ENCODE assay signal across 9 cellular contexts in genomic region chr17:83076930-83077329, GRCh38. TPM values are rescaled to one million over a fixed set of nuclear protein-coding genes. Genes with fewer than 3 reads are reported as not detected.
A peak's percentile ranks its signal among the peaks of the same experiment; 100 is the strongest.
DNase-seq lines count a peak whose midpoint lies in the region; ATAC-seq and TF ChIP-seq lines count a peak whose summit lies in the region.
"Had no signal": no experiment of that assay in that cellular context is flagged by ENCODE, and none has a peak within 500 bp of the region (broad histone marks: within the 10 kb centered on the region; RNA-seq: fewer than 3 reads in every experiment).

No MANE protein-coding gene starts in this region.

- H3K27ac Mint-ChIP-seq in activated T-helper 2 cell treated with anti-CD3 and anti-CD28 coated beads, Interferon-gamma antibody, Interleukin-2, Interleukin-4, amounts not matched to agents 10 μg/mL and 5 μg/mL and 100 μg/mL, durations not matched to agents 14 hours and 24 hours and 36 hours, result no peak overlapping the region
- H3K27ac Mint-ChIP-seq in mesothelial cell of epicardium, result no peak overlapping the region

- no peak overlapping the region for H3K4me3 ChIP-seq in HFF-Myc (replicated peaks; ENCODE audit: low read depth, low read length)
- H3K4me3 ChIP-seq: testis had no signal

- H3K4me3 Mint-ChIP-seq in activated T-helper 2 cell treated with anti-CD3 and anti-CD28 coated beads, Interferon-gamma antibody, Interleukin-2, Interleukin-4, amounts not matched to agents 10 μg/mL and 5 μg/mL and 100 μg/mL, durations not matched to agents 14 hours and 24 hours and 36 hours (ENCODE audit: low read depth), result peak overlapping the region; percentile 60
- peak overlapping the region; percentile 15 for H3K4me3 Mint-ChIP-seq in mesothelial cell of epicardium

- H3K9me3 Mint-ChIP-seq in activated T-helper 2 cell treated with anti-CD3 and anti-CD28 coated beads, Interferon-gamma antibody, Interleukin-2, Interleukin-4, amounts not matched to agents 10 μg/mL and 5 μg/mL and 100 μg/mL, durations not matched to agents 14 hours and 24 hours and 36 hours, result no peaks in the 10 kb centered on the region
- no peaks in the 10 kb centered on the region for H3K9me3 Mint-ChIP-seq in mesothelial cell of epicardium

- TF ChIP-seq CTCF in HFF-Myc (IDR thresholded peaks at IDR 0.05; ENCODE audit: low read depth, low read length, missing control alignments) (peak; percentile 30), mesothelial cell of epicardium (IDR thresholded peaks at IDR 0.05; ENCODE audit: unreplicated experiment) (no peak)

- DNase-seq in DMS 273 (lab: John Stamatoyannopoulos, UW; ENCODE audit: unreplicated experiment), result peak; percentile 33
- no peak for DNase-seq in DMS 273 treated with DMSO at 0.1 percent for 48 hours (lab: John Stamatoyannopoulos, UW)
- no peak for DNase-seq in HFF-Myc (ENCODE audit: extremely low read depth, low read depth)
- DNase-seq in activated T-helper 2 cell treated with anti-CD3 and anti-CD28 coated beads, Interferon-gamma antibody, Interleukin-2, Interleukin-4, amounts not matched to agents 10 μg/mL and 5 μg/mL and 100 μg/mL, durations not matched to agents 14 hours and 24 hours and 36 hours (ENCODE audit: low spot score), result no peak
- DNase-seq in mesothelial cell of epicardium (ENCODE audit: low spot score in 2 of 2, unreplicated experiment in 2 of 2), result no peak

- intact Hi-C loops in activated T-helper 2 cell treated with anti-CD3 and anti-CD28 coated beads, Interferon-gamma antibody, Interleukin-2, Interleukin-4, amounts not matched to agents 10 μg/mL and 5 μg/mL and 100 μg/mL, durations not matched to agents 14 hours and 24 hours and 36 hours (cut with micrococcal nuclease), result no loop called here

- peaks cover 19% of the 10 kb centered on the region for H3K27me3 Mint-ChIP-seq in activated T-helper 2 cell treated with anti-CD3 and anti-CD28 coated beads, Interferon-gamma antibody, Interleukin-2, Interleukin-4, amounts not matched to agents 10 μg/mL and 5 μg/mL and 100 μg/mL, durations not matched to agents 14 hours and 24 hours and 36 hours (ENCODE audit: low read depth)
- H3K27me3 Mint-ChIP-seq in mesothelial cell of epicardium (ENCODE audit: low read depth), result peaks cover 25% of the 10 kb centered on the region

- peaks cover 10% of the 10 kb centered on the region for H3K4me1 Mint-ChIP-seq in activated T-helper 2 cell treated with anti-CD3 and anti-CD28 coated beads, Interferon-gamma antibody, Interleukin-2, Interleukin-4, amounts not matched to agents 10 μg/mL and 5 μg/mL and 100 μg/mL, durations not matched to agents 14 hours and 24 hours and 36 hours (ENCODE audit: low read depth)
- peaks cover 11% of the 10 kb centered on the region for H3K4me1 Mint-ChIP-seq in mesothelial cell of epicardium

- peaks cover 5% of the 10 kb centered on the region for H3K36me3 Mint-ChIP-seq in activated T-helper 2 cell treated with anti-CD3 and anti-CD28 coated beads, Interferon-gamma antibody, Interleukin-2, Interleukin-4, amounts not matched to agents 10 μg/mL and 5 μg/mL and 100 μg/mL, durations not matched to agents 14 hours and 24 hours and 36 hours (ENCODE audit: low read depth)
- no peaks in the 10 kb centered on the region for H3K36me3 Mint-ChIP-seq in mesothelial cell of epicardium

- no peak for ATAC-seq in GM21786 (IDR thresholded peaks at IDR 0.05; ENCODE audit: unreplicated experiment)
- no peak for ATAC-seq in HG02938 (IDR thresholded peaks at IDR 0.05; ENCODE audit: unreplicated experiment)
- ATAC-seq in HG02610 (IDR thresholded peaks at IDR 0.05; ENCODE audit: unreplicated experiment), result no peak

RNA-seq across cellular contexts. Expression of gene METRNL, which starts 2.5 kb away (rescaled TPM):
- 71.0 and 74.7 TPM in 2 replicates for total RNA-seq in activated T-helper 2 cell treated with anti-CD3 and anti-CD28 coated beads, Interferon-gamma antibody, Interleukin-2, Interleukin-4, amounts not matched to agents 10 μg/mL and 5 μg/mL and 100 μg/mL, durations not matched to agents 14 hours and 24 hours and 36 hours
- total RNA-seq in mesothelial cell of epicardium, result 105 to 106 TPM (median 106 TPM) in 3 replicates
